ENCODE assay signal across 9 cellular contexts in the genomic region with DNA sequence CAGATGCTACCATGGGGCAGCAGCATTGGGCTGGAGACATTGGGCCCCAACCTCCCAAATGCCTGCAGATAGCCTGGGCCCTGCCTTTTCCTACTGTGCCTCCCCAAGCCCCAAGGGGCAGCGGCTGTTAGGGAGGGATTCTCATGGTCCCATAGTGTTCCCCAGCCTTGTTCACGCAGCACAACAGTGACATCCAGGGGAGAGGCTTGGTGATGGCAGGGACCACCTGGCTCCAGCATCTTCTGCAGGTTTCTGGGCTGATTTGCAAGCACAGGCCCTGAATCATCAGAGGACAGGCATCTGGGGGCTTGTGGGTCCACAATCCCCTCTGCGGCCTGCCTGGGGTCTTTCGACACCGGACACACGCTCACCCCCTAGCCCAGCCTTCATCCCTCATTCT.
DNase-seq lines count a peak whose midpoint lies in the region; ATAC-seq and TF ChIP-seq lines count a peak whose summit lies in the region.
"Had no signal": no experiment of that assay in that cellular context is flagged by ENCODE, and none has a peak within 500 bp of the region (broad histone marks: within the 10 kb centered on the region; RNA-seq: fewer than 3 reads in every experiment).

No MANE protein-coding gene starts in this region.

- H2AFZ ChIP-seq in Karpas-422 (ENCODE audit: low read length) (no peak overlapping the region), neural cell (ENCODE audit: low read depth, low read length) (no peak overlapping the region)

- no peaks in the 10 kb centered on the region for H3K9me3 ChIP-seq in Karpas-422 (ENCODE audit: low read length)
- H3K9me3 ChIP-seq in neural cell (ENCODE audit: low read length) = no peaks in the 10 kb centered on the region
- H3K9me3 ChIP-seq: spleen had no signal

- H3K4me2 ChIP-seq in Karpas-422 (ENCODE audit: low read depth, low read length, poor library complexity, severe bottlenecking) = no peak overlapping the region
- no peak overlapping the region for H3K4me2 ChIP-seq in neural cell (ENCODE audit: low read length)

- H3K27ac ChIP-seq in Karpas-422 (ENCODE audit: low read length) (no peak overlapping the region), dorsolateral prefrontal cortex (no peak overlapping the region), neural cell (ENCODE audit: low read length) (no peak overlapping the region)
- H3K27ac ChIP-seq: spleen had no signal

- H4K20me1 ChIP-seq in Karpas-422 (ENCODE audit: insufficient read depth, low read depth, low read length) = no peaks in the 10 kb centered on the region
- no peaks in the 10 kb centered on the region for H4K20me1 ChIP-seq in neural cell (ENCODE audit: insufficient read depth)

- ATAC-seq in HG02840 (IDR thresholded peaks at IDR 0.05; ENCODE audit: low FRiP score, unreplicated experiment) = no peak

- TF ChIP-seq EP300 in neural cell (conservative IDR thresholded peaks at IDR 0.05; ENCODE audit: poor library complexity, severe bottlenecking) = no peak

- H3K79me2 ChIP-seq in Karpas-422 (ENCODE audit: low read length) (no peaks in the 10 kb centered on the region), neural cell (replicated peaks; ENCODE audit: insufficient read depth, low read length) (no peaks in the 10 kb centered on the region)

- intact Hi-C loops in dorsolateral prefrontal cortex (cut with DNase I) = loop anchor here (5.0 to 10.0 kb wide), 3 partner anchors 172 to 242 kb away; no protein-coding TSS in a partner anchor

- H3K9ac ChIP-seq in Karpas-422 (ENCODE audit: low read length) (no peak overlapping the region), neural cell (ENCODE audit: low read length) (no peak overlapping the region)

- H3K36me3 ChIP-seq in Karpas-422 (ENCODE audit: insufficient read depth, low read length) (no peaks in the 10 kb centered on the region), neural cell (ENCODE audit: insufficient read depth, low read length) (no peaks in the 10 kb centered on the region)
- H3K36me3 ChIP-seq: spleen had no signal

- TF ChIP-seq CTCF in GM12864 (IDR thresholded peaks at IDR 0.05; ENCODE audit: low read depth, low read length, missing control alignments) = peak; percentile 23
- TF ChIP-seq CTCF in dorsolateral prefrontal cortex (IDR thresholded peaks at IDR 0.05 in 54 of 56, conservative IDR thresholded peaks at IDR 0.05 in 2 of 56; ENCODE audit: low read depth in 1 of 56, partially characterized antibody in 56 of 56) = peak in 29 of 56 donors; percentile 11 to 52 (median 26)
- peak; percentile 78 for TF ChIP-seq CTCF in neural cell (IDR thresholded peaks at IDR 0.05; ENCODE audit: poor library complexity, severe bottlenecking)

- DNase-seq in GM12864 (ENCODE audit: low read depth) (no peak), Karpas-422 (peak; percentile 64), dorsolateral prefrontal cortex (no peak), DMS153 (lab: John Stamatoyannopoulos, UW) (no peak)
- DNase-seq in stimulated activated CD4-positive, alpha-beta T cell treated with anti-CD3 and anti-CD28 coated beads, Interleukin-4, amount 100 ng/mL, for 1 hour = no peak
- DNase-seq: central memory CD4-positive, alpha-beta T cell; spleen had no signal

- H3F3A ChIP-seq in neural cell (ENCODE audit: insufficient read depth, low read length, poor library complexity, severe bottlenecking) = peaks cover 2% of the 10 kb centered on the region

- H3K4me3 ChIP-seq in GM12864 (ENCODE audit: low read depth, low read length) = no peak overlapping the region
- H3K4me3 ChIP-seq in Karpas-422 (ENCODE audit: low read length) = no peak overlapping the region
- H3K4me3 ChIP-seq in dorsolateral prefrontal cortex = no peak overlapping the region
- no peak overlapping the region for H3K4me3 ChIP-seq in neural cell (ENCODE audit: low read length)
- H3K4me3 ChIP-seq: spleen had no signal

- TF ChIP-seq RAD21 in neural cell (conservative IDR thresholded peaks at IDR 0.05) = peak; percentile 88

- no peaks in the 10 kb centered on the region for H3K27me3 ChIP-seq in Karpas-422 (ENCODE audit: low read length)
- no peaks in the 10 kb centered on the region for H3K27me3 ChIP-seq in dorsolateral prefrontal cortex
- H3K27me3 ChIP-seq in neural cell (ENCODE audit: insufficient read depth, low read depth, low read length) = peaks cover 45% of the 10 kb centered on the region
- H3K27me3 ChIP-seq: spleen had no signal

- peaks cover 9% of the 10 kb centered on the region for H3K4me1 ChIP-seq in Karpas-422 (ENCODE audit: low read length)
- H3K4me1 ChIP-seq: spleen had no signal

- no peaks in the 10 kb centered on the region for H3K9me2 ChIP-seq in Karpas-422 (replicated peaks; ENCODE audit: insufficient read depth, low read length)
- no peaks in the 10 kb centered on the region for H3K9me2 ChIP-seq in neural cell (ENCODE audit: insufficient read depth, low read length)

TF ChIP-seq in neural cell, 6 proteins besides CTCF, POLR2A, EP300 and RAD21:
- TF ChIP-seq TAF1 (IDR thresholded peaks at IDR 0.05; ENCODE audit: low read depth) (no peak), SMC3 (conservative IDR thresholded peaks at IDR 0.05; ENCODE audit: poor library complexity) (peak; percentile 90)

Comparison
In these comparisons a context has a peak if more than half of its experiments do, and no peak if none do; other contexts are left out.
1. CTCF ChIP-seq: peak in every context shown above with its lines; median percentile 78 in neural cell; 26 in dorsolateral prefrontal cortex; 23 in GM12864.